35 cellular contexts compared by ENCODE assay signal in the genomic region with DNA sequence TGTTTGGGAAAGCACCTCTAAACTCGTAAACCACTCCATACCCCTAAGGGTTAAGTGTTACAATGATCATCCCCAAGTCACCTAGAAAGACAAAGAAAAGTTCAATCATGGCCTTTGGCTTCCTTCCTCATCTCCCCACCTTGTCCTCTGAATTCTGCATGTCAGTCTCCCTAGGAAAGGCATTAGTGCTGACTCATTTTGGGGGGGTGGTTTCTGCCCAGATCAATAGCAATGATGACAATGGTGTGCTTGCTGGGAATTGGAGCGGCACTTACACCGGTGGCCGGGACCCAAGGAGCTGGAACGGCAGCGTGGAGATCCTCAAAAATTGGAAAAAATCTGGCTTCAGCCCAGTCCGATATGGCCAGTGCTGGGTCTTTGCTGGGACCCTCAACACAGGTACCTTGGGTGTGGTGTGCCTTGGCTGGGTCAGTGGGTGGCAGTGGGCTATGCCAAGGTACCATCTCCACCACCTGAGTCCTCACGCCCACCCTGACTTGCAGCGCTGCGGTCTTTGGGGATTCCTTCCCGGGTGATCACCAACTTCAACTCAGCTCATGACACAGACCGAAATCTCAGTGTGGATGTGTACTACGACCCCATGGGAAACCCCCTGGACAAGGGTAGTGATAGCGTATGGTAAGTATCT. TPM values are rescaled to one million over a fixed set of nuclear protein-coding genes. Genes with fewer than 3 reads are reported as not detected.
"Had no signal": no experiment of that assay in that cellular context is flagged by ENCODE, and none has a peak within 500 bp of the region (broad histone marks: within the 10 kb centered on the region; RNA-seq: fewer than 3 reads in every experiment).

No MANE protein-coding gene starts in this region.

- H3K4me1 ChIP-seq: colonic mucosa, gastroesophageal sphincter had no signal

- H3K36me3 Mint-ChIP-seq: activated naive CD8-positive, alpha-beta T cell had no signal

- H3K4me1 Mint-ChIP-seq: activated B cell treated with CpG ODN at 0.5 μM for 24 hours; activated T-helper 17 cell treated with anti-CD3 and anti-CD28 coated beads, Interleukin-2, amount 50 U/mL, for 72 hours; T-helper 17 cell had no signal

- H3K9me3 ChIP-seq: colonic mucosa, esophagus squamous epithelium had no signal

- FAIRE-seq: astrocyte, endometrium, endothelial cell of umbilical vein had no signal

- H3K27ac Mint-ChIP-seq: activated B cell treated with CpG ODN at 0.5 μM for 24 hours; activated CD8-positive, alpha-beta T cell treated with anti-CD3 and anti-CD28 coated beads for 36 hours; activated naive CD8-positive, alpha-beta T cell; activated T-helper 17 cell treated with anti-CD3 and anti-CD28 coated beads, Interleukin-2, amount 50 U/mL, for 72 hours; T-helper 17 cell; T-helper 2 cell treated with Interferon-gamma antibody and Interleukin-4, amounts not matched to agents 5 μg/mL and 100 μg/mL, for 36 hours had no signal

- H3K4me3 Mint-ChIP-seq: activated B cell treated with CpG ODN at 0.5 μM for 24 hours; activated CD8-positive, alpha-beta T cell treated with anti-CD3 and anti-CD28 coated beads for 36 hours; activated naive CD8-positive, alpha-beta T cell; activated T-cell treated with anti-CD3 and anti-CD28 coated beads, Interleukin-2, amount 50 U/mL, for 4 hours; activated T-helper 17 cell treated with anti-CD3 and anti-CD28 coated beads, Interleukin-2, amount 50 U/mL, for 72 hours; T-helper 17 cell; T-helper 2 cell treated with Interferon-gamma antibody and Interleukin-4, amounts not matched to agents 5 μg/mL and 100 μg/mL, for 36 hours had no signal

- DNase-seq: activated B cell treated with CpG ODN at 0.5 μM for 24 hours; activated CD4-positive, alpha-beta T cell treated with anti-CD3 and anti-CD28 coated beads for 48 hours; activated CD4-positive, alpha-beta T cell treated with anti-CD3 and anti-CD28 coated beads, Interleukin-2, amount 50 U/mL, for 1 hour; activated CD4-positive, alpha-beta T cell treated with anti-CD3 and anti-CD28 coated beads, Interleukin-2, amount 50 U/mL, for 48 hours; activated CD8-positive, alpha-beta memory T cell treated with anti-CD3 and anti-CD28 coated beads for 24 hours; activated CD8-positive, alpha-beta T cell treated with anti-CD3 and anti-CD28 coated beads for 36 hours; activated effector memory CD4-positive, alpha-beta T cell treated with Interleukin-2 at 50 U/mL for 16 hours; activated gamma-delta T cell treated with Interleukin-2 at 50 U/mL for 16 hours; activated naive CD4-positive, alpha-beta T cell treated with anti-CD3 and anti-CD28 coated beads, Interleukin-2, amount 50 U/mL, for 16 hours; activated naive CD4-positive, alpha-beta T cell treated with Interleukin-2 at 50 U/mL for 16 hours; activated T-cell treated with anti-CD3 and anti-CD28 coated beads, Interleukin-2, amount 50 U/mL, for 4 hours; amniotic stem cell; anterior cingulate cortex; brain microvascular endothelial cell; caudate nucleus; colonic mucosa; effector CD8-positive, alpha-beta T cell; esophagus squamous epithelium; foreskin melanocyte; heart right ventricle; T-helper 17 cell; T1000; WERI-Rb-1 had no signal

- H3K27me3 Mint-ChIP-seq: activated B cell treated with CpG ODN at 0.5 μM for 24 hours had no signal

- H3K9me3 Mint-ChIP-seq: activated T-helper 17 cell treated with anti-CD3 and anti-CD28 coated beads, Interleukin-2, amount 50 U/mL, for 72 hours; T-helper 2 cell treated with Interferon-gamma antibody and Interleukin-4, amounts not matched to agents 5 μg/mL and 100 μg/mL, for 36 hours had no signal

- ATAC-seq: activated CD4-positive, CD25-positive, alpha-beta regulatory T cell treated with anti-CD3 and anti-CD28 coated beads, Interleukin-2, amount 50 U/mL, for 24 hours; activated CD8-positive, alpha-beta T cell treated with anti-CD3 and anti-CD28 coated beads for 36 hours; activated T-cell treated with anti-CD3 and anti-CD28 coated beads, Interleukin-2, amount 50 U/mL, for 4 hours; activated T-helper 17 cell treated with anti-CD3 and anti-CD28 coated beads, Interleukin-2, amount 50 U/mL, for 72 hours; gastroesophageal sphincter; heart right ventricle; T-helper 17 cell had no signal

- H3K27me3 ChIP-seq: brain microvascular endothelial cell, colonic mucosa, esophagus squamous epithelium, gastroesophageal sphincter had no signal

- H3K27ac ChIP-seq: brain microvascular endothelial cell, colonic mucosa, epithelial cell of prostate, gastroesophageal sphincter, heart right ventricle, WERI-Rb-1 had no signal

- H3K4me3 ChIP-seq: colonic mucosa, esophagus squamous epithelium, gastroesophageal sphincter, heart right ventricle had no signal

- H3K36me3 ChIP-seq: brain microvascular endothelial cell, colonic mucosa, gastroesophageal sphincter, heart right ventricle, WERI-Rb-1 had no signal

RNA-seq across cellular contexts. Expression of gene TGM3, which starts 21.2 kb away (rescaled TPM):
- total RNA-seq: activated B cell treated with CpG ODN at 0.5 μM for 24 hours; activated CD8-positive, alpha-beta T cell treated with anti-CD3 and anti-CD28 coated beads for 36 hours; astrocyte; dermis microvascular lymphatic vessel endothelial cell; endothelial cell of umbilical vein; fibroblast of villous mesenchyme; glomerular endothelial cell; heart right ventricle; T-helper 17 cell had no signal
